ENCODE assay signal across 1 cellular context in the genomic region with DNA sequence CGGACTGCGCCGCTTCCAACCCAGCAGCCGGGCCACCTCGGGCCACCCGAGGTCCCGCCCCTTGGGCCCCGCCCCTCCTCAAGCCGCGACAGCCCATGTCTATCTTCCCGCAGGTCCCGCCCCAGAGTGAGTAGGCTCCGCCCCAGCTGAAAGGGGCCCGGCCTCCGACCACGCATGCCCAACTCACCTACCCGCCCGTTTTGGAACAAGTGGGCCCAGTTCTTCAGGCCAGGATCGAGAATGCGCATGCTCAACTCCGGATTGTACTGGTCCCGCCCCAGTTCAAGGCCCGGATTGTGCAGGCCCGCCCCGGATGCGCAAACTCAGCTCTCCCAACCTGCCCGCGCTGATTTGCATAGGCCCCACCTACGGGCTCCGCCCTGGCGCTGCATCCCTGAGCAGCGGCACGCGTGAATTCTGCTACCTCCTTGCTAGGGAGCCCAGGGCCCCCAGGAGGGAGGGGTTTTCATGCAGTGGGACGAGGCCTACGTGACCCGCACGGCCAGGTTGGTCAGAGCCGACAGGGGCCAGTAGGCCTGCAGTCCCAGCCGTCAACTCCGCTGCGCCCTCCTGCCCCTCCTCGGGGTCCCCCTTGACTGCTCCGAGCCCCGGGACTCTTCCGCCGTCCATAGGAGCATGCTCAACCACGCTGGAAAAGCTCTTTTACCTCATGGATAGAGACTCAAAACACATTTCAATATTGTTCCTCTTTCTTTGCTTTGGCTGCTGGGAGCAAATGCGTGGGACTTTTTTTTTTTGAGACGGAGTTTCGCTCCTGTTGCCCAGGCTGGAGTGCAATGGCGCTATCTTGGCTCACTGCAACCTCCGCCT.
A peak's percentile ranks its signal among the peaks of the same experiment; 100 is the strongest.
TF ChIP-seq lines count a peak whose summit lies in the region.

PFKFB4 (minus strand) TSS at position 8 of the 831 bp plus-strand sequence. CDS start 26 bp downstream, outside the sequence.

TF ChIP-seq in HepG2, 621 proteins besides CTCF, POLR2A, EP300 and RAD21 (continued from another document and continues in another):
- TF ChIP-seq ARNTL (CRISPR knock-in tag; IDR thresholded peaks at IDR 0.05) = peak; percentile 88
- TF ChIP-seq, protein P1, sequence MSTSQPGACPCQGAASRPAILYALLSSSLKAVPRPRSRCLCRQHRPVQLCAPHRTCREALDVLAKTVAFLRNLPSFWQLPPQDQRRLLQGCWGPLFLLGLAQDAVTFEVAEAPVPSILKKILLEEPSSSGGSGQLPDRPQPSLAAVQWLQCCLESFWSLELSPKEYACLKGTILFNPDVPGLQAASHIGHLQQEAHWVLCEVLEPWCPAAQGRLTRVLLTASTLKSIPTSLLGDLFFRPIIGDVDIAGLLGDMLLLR (CRISPR knock-in tag; IDR thresholded peaks at IDR 0.05) = no peak
- TF ChIP-seq PRMT3 (CRISPR knock-in tag; IDR thresholded peaks at IDR 0.05; ENCODE audit: borderline replicate concordance, low read depth) = peak; percentile 39; the same call in 1 of the 2 replicates
- TF ChIP-seq DRAP1 (CRISPR knock-in tag; IDR thresholded peaks at IDR 0.05) = peak; percentile 87
- TF ChIP-seq ZFP36 (IDR thresholded peaks at IDR 0.05; ENCODE audit: borderline replicate concordance, low read depth, low read length, partially characterized antibody) = no peak
- no peak for TF ChIP-seq ZNF660 (CRISPR knock-in tag; IDR thresholded peaks at IDR 0.05; ENCODE audit: borderline replicate concordance, low read depth)
- no peak for TF ChIP-seq ZSCAN30 (CRISPR knock-in tag; IDR thresholded peaks at IDR 0.05)
- TF ChIP-seq MEIS1 (CRISPR knock-in tag; IDR thresholded peaks at IDR 0.05; ENCODE audit: borderline replicate concordance) = peak; percentile 66; the same call in 1 of the 2 replicates
- TF ChIP-seq POLR2G (IDR thresholded peaks at IDR 0.05; ENCODE audit: low read depth, low read length) = peak; percentile 81
- no peak for TF ChIP-seq CBX2 (IDR thresholded peaks at IDR 0.05; ENCODE audit: low read depth, low read length)
- TF ChIP-seq CBX2 (CRISPR knock-in tag; IDR thresholded peaks at IDR 0.05; ENCODE audit: low read depth) = no peak
- TF ChIP-seq ZNF580 (CRISPR knock-in tag; IDR thresholded peaks at IDR 0.05; ENCODE audit: borderline replicate concordance, low read depth) = no peak
- peak; percentile 93; the same call in 1 of the 2 replicates for TF ChIP-seq ZNF788 (CRISPR knock-in tag; IDR thresholded peaks at IDR 0.05; ENCODE audit: borderline replicate concordance)
- peak; percentile 46; the same call in 1 of the 2 replicates for TF ChIP-seq NR2F6 (IDR thresholded peaks at IDR 0.05)
- TF ChIP-seq NR2F6 (CRISPR knock-in tag; IDR thresholded peaks at IDR 0.05) = peak; percentile 79
- TF ChIP-seq, protein P2, sequence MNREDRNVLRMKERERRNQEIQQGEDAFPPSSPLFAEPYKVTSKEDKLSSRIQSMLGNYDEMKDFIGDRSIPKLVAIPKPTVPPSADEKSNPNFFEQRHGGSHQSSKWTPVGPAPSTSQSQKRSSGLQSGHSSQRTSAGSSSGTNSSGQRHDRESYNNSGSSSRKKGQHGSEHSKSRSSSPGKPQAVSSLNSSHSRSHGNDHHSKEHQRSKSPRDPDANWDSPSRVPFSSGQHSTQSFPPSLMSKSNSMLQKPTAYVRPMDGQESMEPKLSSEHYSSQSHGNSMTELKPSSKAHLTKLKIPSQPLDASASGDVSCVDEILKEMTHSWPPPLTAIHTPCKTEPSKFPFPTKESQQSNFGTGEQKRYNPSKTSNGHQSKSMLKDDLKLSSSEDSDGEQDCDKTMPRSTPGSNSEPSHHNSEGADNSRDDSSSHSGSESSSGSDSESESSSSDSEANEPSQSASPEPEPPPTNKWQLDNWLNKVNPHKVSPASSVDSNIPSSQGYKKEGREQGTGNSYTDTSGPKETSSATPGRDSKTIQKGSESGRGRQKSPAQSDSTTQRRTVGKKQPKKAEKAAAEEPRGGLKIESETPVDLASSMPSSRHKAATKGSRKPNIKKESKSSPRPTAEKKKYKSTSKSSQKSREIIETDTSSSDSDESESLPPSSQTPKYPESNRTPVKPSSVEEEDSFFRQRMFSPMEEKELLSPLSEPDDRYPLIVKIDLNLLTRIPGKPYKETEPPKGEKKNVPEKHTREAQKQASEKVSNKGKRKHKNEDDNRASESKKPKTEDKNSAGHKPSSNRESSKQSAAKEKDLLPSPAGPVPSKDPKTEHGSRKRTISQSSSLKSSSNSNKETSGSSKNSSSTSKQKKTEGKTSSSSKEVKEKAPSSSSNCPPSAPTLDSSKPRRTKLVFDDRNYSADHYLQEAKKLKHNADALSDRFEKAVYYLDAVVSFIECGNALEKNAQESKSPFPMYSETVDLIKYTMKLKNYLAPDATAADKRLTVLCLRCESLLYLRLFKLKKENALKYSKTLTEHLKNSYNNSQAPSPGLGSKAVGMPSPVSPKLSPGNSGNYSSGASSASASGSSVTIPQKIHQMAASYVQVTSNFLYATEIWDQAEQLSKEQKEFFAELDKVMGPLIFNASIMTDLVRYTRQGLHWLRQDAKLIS (CRISPR knock-in tag; IDR thresholded peaks at IDR 0.05) = no peak
- no peak for TF ChIP-seq MTA3 (CRISPR knock-in tag; IDR thresholded peaks at IDR 0.05)
- TF ChIP-seq CAMTA2 (CRISPR knock-in tag; IDR thresholded peaks at IDR 0.05; ENCODE audit: borderline replicate concordance) = no peak
- TF ChIP-seq SETDB1 (CRISPR knock-in tag; IDR thresholded peaks at IDR 0.05; ENCODE audit: borderline replicate concordance) = no peak
- TF ChIP-seq HCFC1 (IDR thresholded peaks at IDR 0.05; ENCODE audit: low read depth, low read length) = no peak
- TF ChIP-seq MAX (IDR thresholded peaks at IDR 0.05) = peak; percentile 88
- TF ChIP-seq BHLHE40 (IDR thresholded peaks at IDR 0.05; ENCODE audit: low read length) = peak; percentile 87
- TF ChIP-seq ETV5 (CRISPR knock-in tag; IDR thresholded peaks at IDR 0.05; ENCODE audit: borderline replicate concordance) = peak; percentile 90; the same call in 1 of the 2 replicates
- peak; percentile 96 for TF ChIP-seq ZNF687 (CRISPR knock-in tag; IDR thresholded peaks at IDR 0.05)
- TF ChIP-seq MXD4 (CRISPR knock-in tag; IDR thresholded peaks at IDR 0.05) = peak; percentile 74
- TF ChIP-seq ZNF773 (CRISPR knock-in tag; IDR thresholded peaks at IDR 0.05; ENCODE audit: borderline replicate concordance) = no peak; the same call in 1 of the 2 replicates
- TF ChIP-seq POGK (CRISPR knock-in tag; conservative IDR thresholded peaks at IDR 0.05) = no peak
- TF ChIP-seq KDM1A (CRISPR knock-in tag; IDR thresholded peaks at IDR 0.05) = no peak
- 0 out of 2 replicates have a peak, but pooled peaks have one; percentile 56 for TF ChIP-seq ZIK1 (CRISPR knock-in tag; IDR thresholded peaks at IDR 0.05; ENCODE audit: borderline replicate concordance, low read depth)
- no peak for TF ChIP-seq ZNF570 (CRISPR knock-in tag; IDR thresholded peaks at IDR 0.05; ENCODE audit: borderline replicate concordance)
- peak in 1 of 2 experiments; percentile 46; a peak in 1 of 4 replicates for TF ChIP-seq NR2F1 (CRISPR knock-in tag; IDR thresholded peaks at IDR 0.05)
- TF ChIP-seq JUN (CRISPR knock-in tag; IDR thresholded peaks at IDR 0.05) = no peak
- no peak for TF ChIP-seq ZBTB42 (CRISPR knock-in tag; IDR thresholded peaks at IDR 0.05)
- TF ChIP-seq ZNF775 (CRISPR knock-in tag; IDR thresholded peaks at IDR 0.05; ENCODE audit: borderline replicate concordance) = no peak
- 0 out of 2 replicates have a peak, but pooled peaks have one; percentile 8 for TF ChIP-seq HNF4G (IDR thresholded peaks at IDR 0.05; ENCODE audit: borderline replicate concordance, low read depth, low read length)
- TF ChIP-seq HNF4G (CRISPR knock-in tag; IDR thresholded peaks at IDR 0.05; ENCODE audit: borderline replicate concordance, low read depth) = no peak
- TF ChIP-seq, protein P3, sequence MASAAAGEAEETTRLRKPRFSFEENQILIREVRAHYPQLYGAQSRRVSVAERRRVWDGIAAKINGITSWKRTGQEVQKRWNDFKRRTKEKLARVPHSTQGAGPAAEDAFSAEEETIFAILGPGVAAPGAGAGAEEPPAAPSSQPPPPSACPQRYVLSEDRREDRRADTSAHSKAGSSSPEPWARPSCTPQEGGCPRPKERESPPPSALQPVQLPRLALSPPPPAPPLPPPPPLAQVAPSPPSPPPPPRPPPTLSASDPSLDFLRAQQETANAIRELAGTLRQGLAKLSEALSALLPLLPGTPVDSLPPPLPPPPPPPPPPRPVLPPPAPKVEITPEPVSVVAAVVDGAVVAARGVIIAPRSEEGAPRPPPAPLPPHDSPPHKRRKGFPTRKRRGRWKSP (CRISPR knock-in tag; IDR thresholded peaks at IDR 0.05) = 0 out of 2 replicates have a peak, but pooled peaks have one; percentile 79
- no peak for TF ChIP-seq HNRNPL (IDR thresholded peaks at IDR 0.05; ENCODE audit: low read depth, low read length)
- TF ChIP-seq, protein P4, sequence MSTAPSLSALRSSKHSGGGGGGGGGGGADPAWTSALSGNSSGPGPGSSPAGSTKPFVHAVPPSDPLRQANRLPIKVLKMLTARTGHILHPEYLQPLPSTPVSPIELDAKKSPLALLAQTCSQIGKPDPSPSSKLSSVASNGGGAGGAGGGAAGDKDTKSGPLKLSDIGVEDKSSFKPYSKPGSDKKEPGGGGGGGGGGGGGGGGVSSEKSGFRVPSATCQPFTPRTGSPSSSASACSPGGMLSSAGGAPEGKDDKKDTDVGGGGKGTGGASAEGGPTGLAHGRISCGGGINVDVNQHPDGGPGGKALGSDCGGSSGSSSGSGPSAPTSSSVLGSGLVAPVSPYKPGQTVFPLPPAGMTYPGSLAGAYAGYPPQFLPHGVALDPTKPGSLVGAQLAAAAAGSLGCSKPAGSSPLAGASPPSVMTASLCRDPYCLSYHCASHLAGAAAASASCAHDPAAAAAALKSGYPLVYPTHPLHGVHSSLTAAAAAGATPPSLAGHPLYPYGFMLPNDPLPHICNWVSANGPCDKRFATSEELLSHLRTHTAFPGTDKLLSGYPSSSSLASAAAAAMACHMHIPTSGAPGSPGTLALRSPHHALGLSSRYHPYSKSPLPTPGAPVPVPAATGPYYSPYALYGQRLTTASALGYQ (CRISPR knock-in tag; IDR thresholded peaks at IDR 0.05) = peak; percentile 41; the same call in 1 of the 2 replicates
- TF ChIP-seq MYNN (CRISPR knock-in tag; IDR thresholded peaks at IDR 0.05; ENCODE audit: low read depth) = no peak
- no peak for TF ChIP-seq ZNF432 (CRISPR knock-in tag; IDR thresholded peaks at IDR 0.05; ENCODE audit: borderline replicate concordance)
- TF ChIP-seq ZNF260 (CRISPR knock-in tag; IDR thresholded peaks at IDR 0.05; ENCODE audit: borderline replicate concordance, low read depth) = no peak
- TF ChIP-seq RFX3 (CRISPR knock-in tag; IDR thresholded peaks at IDR 0.05) = no peak
- no peak for TF ChIP-seq ZNF619 (CRISPR knock-in tag; IDR thresholded peaks at IDR 0.05)
- peak; percentile 73; the same call in 1 of the 2 replicates for TF ChIP-seq ZNF670 (CRISPR knock-in tag; IDR thresholded peaks at IDR 0.05; ENCODE audit: borderline replicate concordance)
- TF ChIP-seq ZNF232 (CRISPR knock-in tag; IDR thresholded peaks at IDR 0.05; ENCODE audit: borderline replicate concordance) = peak; percentile 69; the same call in 1 of the 2 replicates
- TF ChIP-seq ZNF552 (CRISPR knock-in tag; IDR thresholded peaks at IDR 0.05; ENCODE audit: borderline replicate concordance) = peak; percentile 62; the same call in 1 of the 2 replicates
